In genomic region chr16:73002836-73003235, GRCh38 we compare ENCODE assay signal across 17 cellular contexts. TPM values are rescaled to one million over a fixed set of nuclear protein-coding genes. Genes with fewer than 3 reads are reported as not detected.
DNase-seq lines count a peak whose midpoint lies in the region; ATAC-seq and TF ChIP-seq lines count a peak whose summit lies in the region.
"Had no signal": no experiment of that assay in that cellular context is flagged by ENCODE, and none has a peak within 500 bp of the region (broad histone marks: within the 10 kb centered on the region; RNA-seq: fewer than 3 reads in every experiment).

No MANE protein-coding gene starts in this region.

- no CpG with 5 or more reads among the region's 1 CpG for WGBS in IMR-90 (ENCODE audit: extremely low coverage in 2 of 2, insufficient read length in 1 of 2), 2 experiments
- 75 to 82% (median 76%) methylated on average over 1 of the region's 1 CpG for WGBS in ovary, 3 donors

- peaks cover 9% of the 10 kb centered on the region for H3K4me1 ChIP-seq in IMR-90 (ENCODE audit: control insufficient read depth, insufficient read depth, low read length)
- no peaks in the 10 kb centered on the region for H3K4me1 ChIP-seq in ovary (ENCODE audit: insufficient read depth)
- H3K4me1 ChIP-seq: SJSA1 had no signal

- TF ChIP-seq CTCF in IMR-90 (conservative IDR thresholded peaks at IDR 0.05; ENCODE audit: low read depth, low read length) (no peak), chondrocyte (IDR thresholded peaks at IDR 0.05) (no peak), nephron (IDR thresholded peaks at IDR 0.05; ENCODE audit: unreplicated experiment in 3 of 3) (no peak), ovary (IDR thresholded peaks at IDR 0.05) (no peak)

- no peak overlapping the region for H2BK20ac ChIP-seq in IMR-90 (ENCODE audit: low read depth, low read length)

- peak overlapping the region; percentile 91 for H3K27ac Mint-ChIP-seq in chondrocyte (ENCODE audit: unreplicated experiment)
- peak overlapping the region; percentile 1 to 24 (median 20) for H3K27ac Mint-ChIP-seq in nephron
- H3K27ac Mint-ChIP-seq: CD14-positive monocyte had no signal

- DNase-seq in IMR-90 (peak; percentile 74), chondrocyte (ENCODE audit: low spot score) (no peak), ovary (no peak), DMS79 (lab: John Stamatoyannopoulos, UW) (no peak)
- no peak for DNase-seq in activated CD4-positive, alpha-beta T cell treated with anti-CD3 and anti-CD28 coated beads for 1 hour
- no peak for DNase-seq in effector CD8-positive, alpha-beta T cell (lab: John Stamatoyannopoulos, UW)
- DNase-seq: ACHN, DMS79 treated with DMSO at 0.1 percent for 48 hours, GOT3, NCI-H1105, NCI-H2081 treated with DMSO at 0.1 percent for 48 hours, NCI-H446 treated with DMSO at 0.1 percent for 48 hours, NCI-H69 had no signal

- dilution Hi-C loops in IMR-90 (cut with HindIII; ENCODE audit: low sequenced_read_pairs, unreplicated experiment) = no loop called here

- H4K91ac ChIP-seq in IMR-90 (ENCODE audit: insufficient read depth, low read depth, low read length) = no peak overlapping the region

- H3K27me3 Mint-ChIP-seq in chondrocyte (ENCODE audit: low read depth) (no peaks in the 10 kb centered on the region), nephron (ENCODE audit: low read depth) (peaks cover 7% of the 10 kb centered on the region)

- no peak overlapping the region for H3K4me3 Mint-ChIP-seq in chondrocyte (ENCODE audit: unreplicated experiment)
- H3K4me3 Mint-ChIP-seq in nephron = no peak overlapping the region
- H3K4me3 Mint-ChIP-seq: CD14-positive monocyte had no signal

- H3K9ac ChIP-seq in IMR-90 (ENCODE audit: low read depth, low read length) = no peak overlapping the region

- H4K5ac ChIP-seq in IMR-90 (ENCODE audit: low read depth, low read length) = no peak overlapping the region

- H3K14ac ChIP-seq in IMR-90 (replicated peaks; ENCODE audit: low read depth, low read length) = no peak overlapping the region

- H3K23ac ChIP-seq in IMR-90 (ENCODE audit: low read depth, low read length) = no peak overlapping the region

- H2BK5ac ChIP-seq in IMR-90 (ENCODE audit: low read depth, low read length, poor library complexity, severe bottlenecking) = peak overlapping the region; percentile 20

- no peak overlapping the region for H2BK15ac ChIP-seq in IMR-90 (ENCODE audit: low read depth, low read length)

- TF ChIP-seq RAD21 in IMR-90 (IDR thresholded peaks at IDR 0.05; ENCODE audit: low read length) = no peak

- peaks cover 2% of the 10 kb centered on the region; the same call in 1 of the 2 replicates for H3K9me1 ChIP-seq in IMR-90 (ENCODE audit: insufficient read depth, low read length)

- H3K27me3 ChIP-seq in IMR-90 (ENCODE audit: control insufficient read depth, insufficient read depth, low read length) (no peaks in the 10 kb centered on the region), ovary (no peaks in the 10 kb centered on the region)
- H3K27me3 ChIP-seq: SJSA1 had no signal

- no peak overlapping the region for H3K4me3 ChIP-seq in IMR-90 (ENCODE audit: insufficient read depth, low read depth, low read length)
- H3K4me3 ChIP-seq in ovary = no peak overlapping the region
- H3K4me3 ChIP-seq: SJSA1 had no signal

- H3K9me3 ChIP-seq in IMR-90 (ENCODE audit: control insufficient read depth, insufficient read depth, low read length) (peaks cover 4% of the 10 kb centered on the region), ovary (no peaks in the 10 kb centered on the region)

- no peak overlapping the region for H3K18ac ChIP-seq in IMR-90 (ENCODE audit: low read depth, low read length)

- no peak for TF ChIP-seq EP300 in ovary (IDR thresholded peaks at IDR 0.05)

- peaks cover 35 to 67% of the 10 kb centered on the region in 2 experiments for H3K79me1 ChIP-seq in IMR-90 (ENCODE audit: low read depth in 1 of 2, low read length in 2 of 2)

- no peak overlapping the region for H2AK5ac ChIP-seq in IMR-90 (ENCODE audit: low read depth, low read length)

- no peak overlapping the region for H3K56ac ChIP-seq in IMR-90 (ENCODE audit: extremely low read depth, insufficient read depth, low read length)

- peak overlapping the region; percentile 26; the same call in 1 of the 2 replicates for H3K4me2 ChIP-seq in IMR-90 (ENCODE audit: low read depth, low read length)

- H2AK9ac ChIP-seq in IMR-90 (replicated peaks; ENCODE audit: low read depth, low read length, poor library complexity) = no peak overlapping the region

- ATAC-seq in IMR-90 (ENCODE audit: low read depth) = peak; percentile 83
- ATAC-seq: Panc1 had no signal

- no peak overlapping the region for H3K4ac ChIP-seq in IMR-90 (ENCODE audit: low read depth, low read length)

- H4K8ac ChIP-seq in IMR-90 (ENCODE audit: low read depth in 2 of 2, low read length in 2 of 2) = no peak overlapping the region

- H3K36me3 Mint-ChIP-seq in chondrocyte (ENCODE audit: low read depth) (no peaks in the 10 kb centered on the region), nephron (ENCODE audit: low read depth) (peaks cover 39% of the 10 kb centered on the region)

- H3K27ac ChIP-seq in IMR-90 (ENCODE audit: insufficient read depth, low read length) = no peak overlapping the region
- H3K27ac ChIP-seq in ovary = no peak overlapping the region
- H3K27ac ChIP-seq: SJSA1 had no signal

- in situ Hi-C loops in IMR-90 (cut with MboI; ENCODE audit: low sequenced_read_pairs) = no loop called here

- no peaks in the 10 kb centered on the region for H3K36me3 ChIP-seq in IMR-90 (ENCODE audit: control insufficient read depth, insufficient read depth, low read length)
- H3K36me3 ChIP-seq in ovary = no peaks in the 10 kb centered on the region
- H3K36me3 ChIP-seq: SJSA1 had no signal

- TF ChIP-seq POLR2A in IMR-90 (IDR thresholded peaks at IDR 0.05; ENCODE audit: low read depth, low read length) = no peak
- TF ChIP-seq POLR2A in ovary (IDR thresholded peaks at IDR 0.05) = no peak

- H4K20me1 ChIP-seq in IMR-90 (ENCODE audit: insufficient read depth, low read length) = peaks cover 23% of the 10 kb centered on the region

- no peak overlapping the region for H2AFZ ChIP-seq in IMR-90 (replicated peaks; ENCODE audit: low read length, poor library complexity)

- H3K4me1 Mint-ChIP-seq in chondrocyte (ENCODE audit: low read depth) (peaks cover 84% of the 10 kb centered on the region), nephron (peaks cover 40% of the 10 kb centered on the region)

- intact Hi-C loops in IMR-90 (cut with micrococcal nuclease) = no loop called here
- intact Hi-C loops in ovary (cut with DNase I) = no loop called here

- no peak overlapping the region for H2BK120ac ChIP-seq in IMR-90 (ENCODE audit: low read depth, low read length)

- POLR2A ChIA-PET in IMR-90 (lab: Charles Lee; ENCODE audit: unreplicated experiment) = no interaction called here

- BruUV-seq in IMR-90 (replicated peaks; lab: Mats Ljungman, UMichigan) = no TSS peak

- peaks cover 3% of the 10 kb centered on the region for H3K9me3 Mint-ChIP-seq in chondrocyte (ENCODE audit: low read depth)
- H3K9me3 Mint-ChIP-seq in nephron = peaks cover 13% of the 10 kb centered on the region

- CTCF ChIA-PET in IMR-90 (lab: Yijun Ruan, JAX) = interaction anchor here (0.7 to 1.5 kb wide), 5 partner anchors 9 to 171 kb away, joined by 3 read pairs; no protein-coding TSS in a partner anchor

TF ChIP-seq in IMR-90, 13 proteins besides CTCF, POLR2A, EP300 and RAD21:
- TF ChIP-seq BHLHE40 (IDR thresholded peaks at IDR 0.05; ENCODE audit: low read depth, low read length) = no peak
- no peak for TF ChIP-seq SMC3 (IDR thresholded peaks at IDR 0.05; ENCODE audit: low read depth, low read length)
- TF ChIP-seq NFE2L2 (IDR thresholded peaks at IDR 0.05; ENCODE audit: low read depth, low read length) = no peak
- peak; percentile 41 for TF ChIP-seq MAFK (IDR thresholded peaks at IDR 0.05; ENCODE audit: low read depth, low read length)
- TF ChIP-seq, protein P1, sequence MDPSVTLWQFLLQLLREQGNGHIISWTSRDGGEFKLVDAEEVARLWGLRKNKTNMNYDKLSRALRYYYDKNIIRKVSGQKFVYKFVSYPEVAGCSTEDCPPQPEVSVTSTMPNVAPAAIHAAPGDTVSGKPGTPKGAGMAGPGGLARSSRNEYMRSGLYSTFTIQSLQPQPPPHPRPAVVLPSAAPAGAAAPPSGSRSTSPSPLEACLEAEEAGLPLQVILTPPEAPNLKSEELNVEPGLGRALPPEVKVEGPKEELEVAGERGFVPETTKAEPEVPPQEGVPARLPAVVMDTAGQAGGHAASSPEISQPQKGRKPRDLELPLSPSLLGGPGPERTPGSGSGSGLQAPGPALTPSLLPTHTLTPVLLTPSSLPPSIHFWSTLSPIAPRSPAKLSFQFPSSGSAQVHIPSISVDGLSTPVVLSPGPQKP (IDR thresholded peaks at IDR 0.05; ENCODE audit: borderline replicate concordance, low read depth, low read length) = no peak

RNA-seq across cellular contexts. Expression of gene ZFHX3, which starts 45.1 kb away (rescaled TPM):
- total RNA-seq in IMR-90 (2012; rRNA removed) (1.4 and 2.2 TPM in 2 replicates), chondrocyte (74.4 to 91.0 TPM (median 86.8 TPM) in 3 replicates), ovary (10 to 100 TPM in 5 of 7 donors, 1 to 10 TPM in 2; 5.5 to 17.6 (median 12.6) TPM)
- polyA plus RNA-seq in IMR-90 (2012; rRNA removed) (1.7 and 2.0 TPM in 2 replicates), ovary (1 to 10 TPM; 3.4 to 6.5 TPM)
- polyA plus RNA-seq in IMR-90 (2012; cell fraction: cytosol; rRNA removed) = 0.78 and 1.1 TPM in 2 replicates
- 1.9 and 2.8 TPM in 2 replicates for polyA plus RNA-seq in IMR-90 (2012; cell fraction: nucleus; rRNA removed; ENCODE audit: low replicate concordance)
